In genomic region chr4:123840232-123840631, GRCh38 we compare ENCODE assay signal across 24 cellular contexts.
"Had no signal": no experiment of that assay in that cellular context is flagged by ENCODE, and none has a peak within 500 bp of the region (broad histone marks: within the 10 kb centered on the region; RNA-seq: fewer than 3 reads in every experiment).

No MANE protein-coding gene starts in this region.

- H3K4me3 ChIP-seq: adrenal gland, ascending aorta, esophagus squamous epithelium, hepatocyte, sigmoid colon, thyroid gland, upper lobe of right lung had no signal

- H3K9me3 ChIP-seq: adrenal gland, ascending aorta, esophagus squamous epithelium, sigmoid colon, thyroid gland, upper lobe of right lung had no signal

- DNase-seq: activated CD4-positive, alpha-beta T cell treated with anti-CD3 and anti-CD28 coated beads, Interleukin-2, amount 10 ng/mL, durations not matched to agents 24 days and 14 days; activated CD4-positive, CD25-positive, alpha-beta regulatory T cell; activated CD8-positive, alpha-beta memory T cell treated with anti-CD3 and anti-CD28 coated beads, Interleukin-2, amount 10 ng/mL, durations not matched to agents 7 days and 5 days; activated CD8-positive, alpha-beta T cell treated with anti-CD3 and anti-CD28 coated beads for 36 hours; activated gamma-delta T cell treated with Interleukin-2 at 50 U/mL for 16 hours; adrenal gland; brain microvascular endothelial cell; caudate nucleus; effector memory CD4-positive, alpha-beta T cell; esophagus squamous epithelium; immature natural killer cell; kidney glomerular epithelial cell; nephron progenitor cell; posterior cingulate gyrus; sigmoid colon; stimulated activated CD4-positive, alpha-beta T cell treated with anti-CD3 and anti-CD28 coated beads, Interleukin-4, amount 100 ng/mL, for 4 hours; stimulated activated naive CD8-positive, alpha-beta T cell treated with anti-CD3 and anti-CD28 coated beads, Interleukin-15, Interleukin-2, amounts not matched to agents 100 U/mL and 50 U/mL, for 24 hours; substantia nigra; SW 1271; T-helper 17 cell; thyroid gland; upper lobe of right lung had no signal

- H3K4me2 ChIP-seq: hepatocyte had no signal

- H3K36me3 ChIP-seq: adrenal gland, ascending aorta, brain microvascular endothelial cell, esophagus squamous epithelium, sigmoid colon, thyroid gland, upper lobe of right lung had no signal

- H2AFZ ChIP-seq: hepatocyte had no signal

- H3K27me3 ChIP-seq: adrenal gland, ascending aorta, brain microvascular endothelial cell, esophagus squamous epithelium, hepatocyte, sigmoid colon, thyroid gland, upper lobe of right lung had no signal

- H3K79me2 ChIP-seq: hepatocyte had no signal

- H3K27ac ChIP-seq: ascending aorta, brain microvascular endothelial cell, hepatocyte, thyroid gland, upper lobe of right lung had no signal

- H3K4me1 ChIP-seq: ascending aorta, thyroid gland, upper lobe of right lung had no signal
